In the genomic region with DNA sequence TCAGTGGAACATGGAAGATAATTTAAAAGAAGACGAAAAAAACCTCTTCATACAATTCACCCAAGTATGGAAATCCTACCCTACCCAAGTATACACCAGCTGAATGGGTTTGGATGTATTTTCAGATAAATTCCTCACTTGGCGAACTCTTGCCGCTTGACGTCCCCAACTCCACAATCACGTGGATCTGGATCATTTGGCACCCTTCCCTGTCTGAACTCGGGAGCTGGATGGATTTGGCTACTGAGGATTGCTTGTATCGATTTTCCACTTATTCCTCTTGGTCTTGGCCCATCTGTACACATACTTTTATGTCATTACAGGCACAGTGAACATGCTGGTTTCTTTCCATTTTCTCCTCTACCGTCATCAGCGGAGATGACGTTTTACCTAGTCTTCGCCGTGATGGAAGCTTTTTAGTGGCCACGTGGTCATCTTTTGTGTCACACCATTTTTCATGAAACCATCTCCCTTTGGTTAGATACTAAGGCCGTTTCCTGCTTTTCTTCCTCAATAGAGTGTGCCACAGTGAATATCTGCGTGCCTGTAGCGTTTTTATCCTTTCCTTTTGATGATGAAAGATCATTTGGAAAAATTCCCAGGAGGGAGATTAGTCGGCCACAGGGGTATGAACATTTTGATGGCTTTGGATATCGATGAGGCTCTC, we compare ENCODE assay signal across 1 cellular context.
A peak's percentile ranks its signal among the peaks of the same experiment; 100 is the strongest.
TF ChIP-seq lines count a peak whose summit lies in the region.

No MANE protein-coding gene starts in this region.

TF ChIP-seq in endothelial cell of umbilical vein, 7 proteins besides CTCF, POLR2A, EP300 and RAD21:
- TF ChIP-seq, protein P1, sequence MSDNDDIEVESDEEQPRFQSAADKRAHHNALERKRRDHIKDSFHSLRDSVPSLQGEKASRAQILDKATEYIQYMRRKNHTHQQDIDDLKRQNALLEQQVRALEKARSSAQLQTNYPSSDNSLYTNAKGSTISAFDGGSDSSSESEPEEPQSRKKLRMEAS (IDR thresholded peaks at IDR 0.05; ENCODE audit: insufficient read depth, insufficient read length): peak; percentile 56
- no peak for TF ChIP-seq FOS (IDR thresholded peaks at IDR 0.05; ENCODE audit: borderline replicate concordance, insufficient read depth, low read length)
TF ChIP-seq in endothelial cell of umbilical vein: peak in this region for 1.
